1 cellular context compared by ENCODE assay signal in the genomic region with DNA sequence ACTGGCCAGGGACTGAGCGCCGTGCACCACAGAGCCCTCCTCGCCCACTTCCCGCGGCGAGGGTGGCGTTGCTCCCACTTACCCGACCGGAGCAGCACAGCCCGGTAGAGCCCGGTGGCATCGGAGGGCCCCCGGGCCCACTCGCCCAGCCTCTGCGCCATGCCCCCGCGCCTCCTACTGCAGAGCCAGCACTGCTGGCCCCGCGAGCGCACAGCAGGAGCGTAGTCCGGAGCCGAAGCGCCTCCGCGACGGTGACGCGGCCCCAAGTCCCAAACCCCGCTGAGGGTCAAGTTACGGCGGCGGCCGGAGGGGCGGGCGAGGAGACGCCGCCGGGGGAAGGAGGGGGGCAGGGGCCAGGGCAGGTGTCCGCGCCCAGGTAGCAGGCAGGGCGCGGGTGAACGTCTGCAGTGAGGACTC.
TF ChIP-seq lines count a peak whose summit lies in the region.

No MANE protein-coding gene starts in this region.

TF ChIP-seq in WTC11, 78 proteins besides CTCF, POLR2A, EP300 and RAD21 (continued from another document):
- TF ChIP-seq, protein P1, sequence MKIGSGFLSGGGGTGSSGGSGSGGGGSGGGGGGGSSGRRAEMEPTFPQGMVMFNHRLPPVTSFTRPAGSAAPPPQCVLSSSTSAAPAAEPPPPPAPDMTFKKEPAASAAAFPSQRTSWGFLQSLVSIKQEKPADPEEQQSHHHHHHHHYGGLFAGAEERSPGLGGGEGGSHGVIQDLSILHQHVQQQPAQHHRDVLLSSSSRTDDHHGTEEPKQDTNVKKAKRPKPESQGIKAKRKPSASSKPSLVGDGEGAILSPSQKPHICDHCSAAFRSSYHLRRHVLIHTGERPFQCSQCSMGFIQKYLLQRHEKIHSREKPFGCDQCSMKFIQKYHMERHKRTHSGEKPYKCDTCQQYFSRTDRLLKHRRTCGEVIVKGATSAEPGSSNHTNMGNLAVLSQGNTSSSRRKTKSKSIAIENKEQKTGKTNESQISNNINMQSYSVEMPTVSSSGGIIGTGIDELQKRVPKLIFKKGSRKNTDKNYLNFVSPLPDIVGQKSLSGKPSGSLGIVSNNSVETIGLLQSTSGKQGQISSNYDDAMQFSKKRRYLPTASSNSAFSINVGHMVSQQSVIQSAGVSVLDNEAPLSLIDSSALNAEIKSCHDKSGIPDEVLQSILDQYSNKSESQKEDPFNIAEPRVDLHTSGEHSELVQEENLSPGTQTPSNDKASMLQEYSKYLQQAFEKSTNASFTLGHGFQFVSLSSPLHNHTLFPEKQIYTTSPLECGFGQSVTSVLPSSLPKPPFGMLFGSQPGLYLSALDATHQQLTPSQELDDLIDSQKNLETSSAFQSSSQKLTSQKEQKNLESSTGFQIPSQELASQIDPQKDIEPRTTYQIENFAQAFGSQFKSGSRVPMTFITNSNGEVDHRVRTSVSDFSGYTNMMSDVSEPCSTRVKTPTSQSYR (CRISPR knock-in tag; IDR thresholded peaks at IDR 0.05): no peak
- no peak for TF ChIP-seq TCF7 (CRISPR knock-in tag; IDR thresholded peaks at IDR 0.05; ENCODE audit: low read depth)
